24 cellular contexts compared by ENCODE assay signal in genomic region chr7:77469927-77470326, GRCh38.
"Had no signal": no experiment of that assay in that cellular context is flagged by ENCODE, and none has a peak within 500 bp of the region (broad histone marks: within the 10 kb centered on the region; RNA-seq: fewer than 3 reads in every experiment).

No MANE protein-coding gene starts in this region.

- H3K4me1 Mint-ChIP-seq: mesothelial cell of epicardium had no signal

- H3K27ac Mint-ChIP-seq: mesothelial cell of epicardium, naive B cell had no signal

- H3K4me3 Mint-ChIP-seq: mesothelial cell of epicardium, naive B cell had no signal

- ATAC-seq: esophagus mucosa, gastrocnemius medialis, heart right ventricle, left cardiac atrium, left lung, left ventricle myocardium superior, lower lobe of right lung, mucosa of descending colon had no signal

- H3K36me3 Mint-ChIP-seq: mesothelial cell of epicardium had no signal

- DNase-seq: dermis blood vessel endothelial cell; dorsolateral prefrontal cortex; effector CD4-positive, alpha-beta T cell; effector memory CD4-positive, alpha-beta T cell; erythroblast; esophagus squamous epithelium; foreskin fibroblast; foreskin melanocyte; gastrocnemius medialis; glutamatergic neuron; head of caudate nucleus; heart right ventricle; hippocampal formation; left cardiac atrium; left lung; left ventricle myocardium superior; lower lobe of right lung; mesenchymal stem cell; mucosa of descending colon; naive B cell had no signal

- H3K27me3 Mint-ChIP-seq: naive B cell had no signal

- H3K27ac ChIP-seq: coronary artery, dorsolateral prefrontal cortex, epithelial cell of prostate, esophagus squamous epithelium, gastrocnemius medialis, heart right ventricle, left lung, lower lobe of right lung had no signal
